In genomic region chr20:38247725-38248522, GRCh38 we compare ENCODE assay signal across 14 cellular contexts. TPM values are rescaled to one million over a fixed set of nuclear protein-coding genes. Genes with fewer than 3 reads are reported as not detected.
DNase-seq lines count a peak whose midpoint lies in the region; ATAC-seq and TF ChIP-seq lines count a peak whose summit lies in the region.
"Not testable (repeated sequence)": the region's sequence is repeated elsewhere in the genome, so short reads cannot be mapped to it uniquely, and the experiment has no call there.
"Had no signal": no experiment of that assay in that cellular context is flagged by ENCODE, and none has a peak within 500 bp of the region (broad histone marks: within the 10 kb centered on the region; RNA-seq: fewer than 3 reads in every experiment).

No MANE protein-coding gene starts in this region.

- not testable (repeated sequence) for H3K27me3 Mint-ChIP-seq in chondrocyte (ENCODE audit: low read depth)

- TF ChIP-seq CTCF in RWPE2 (IDR thresholded peaks at IDR 0.05; ENCODE audit: poor library complexity, severe bottlenecking); chondrocyte (IDR thresholded peaks at IDR 0.05); fibroblast of the aortic adventitia (IDR thresholded peaks at IDR 0.05; ENCODE audit: insufficient read depth, low read length); left ventricle myocardium inferior (IDR thresholded peaks at IDR 0.05; ENCODE audit: borderline replicate concordance); prostate gland (IDR thresholded peaks at IDR 0.05); sigmoid colon (IDR thresholded peaks at IDR 0.05); upper lobe of right lung (IDR thresholded peaks at IDR 0.05): not testable (repeated sequence)

- H3K9me3 ChIP-seq in RWPE2 (ENCODE audit: severe bottlenecking); left ventricle myocardium inferior (replicated peaks); prostate gland; sigmoid colon; upper lobe of right lung: not testable (repeated sequence)

- H3K36me3 Mint-ChIP-seq in chondrocyte (ENCODE audit: low read depth) = peaks cover 20% of the 10 kb centered on the region

- not testable (repeated sequence) for H3K9me3 Mint-ChIP-seq in chondrocyte (ENCODE audit: low read depth)

- not testable (repeated sequence) for H3K27me3 ChIP-seq in RWPE2 (ENCODE audit: insufficient read depth, poor library complexity, severe bottlenecking); left ventricle myocardium inferior (ENCODE audit: low read depth); prostate gland (replicated peaks; ENCODE audit: insufficient read depth); sigmoid colon; upper lobe of right lung

- not testable (repeated sequence) for H3K27ac Mint-ChIP-seq in chondrocyte (ENCODE audit: unreplicated experiment)

- TF ChIP-seq EP300 in sigmoid colon (IDR thresholded peaks at IDR 0.05) = not testable (repeated sequence)

- not testable (repeated sequence) for H3K27ac ChIP-seq in RWPE2 (ENCODE audit: poor library complexity, severe bottlenecking); upper lobe of right lung
- peak overlapping the region; percentile 69 for H3K27ac ChIP-seq in left ventricle myocardium inferior (replicated peaks)
- peak overlapping the region; percentile 64 to 77 for H3K27ac ChIP-seq in prostate gland
- peak overlapping the region; percentile 71 to 78 (median 74) for H3K27ac ChIP-seq in sigmoid colon

- H3K4me1 Mint-ChIP-seq in chondrocyte (ENCODE audit: low read depth) = peaks cover 31% of the 10 kb centered on the region

- H3K36me3 ChIP-seq in RWPE2 (ENCODE audit: low read depth); left ventricle myocardium inferior; prostate gland; sigmoid colon; upper lobe of right lung: not testable (repeated sequence)

- TF ChIP-seq POLR2A in prostate gland (IDR thresholded peaks at IDR 0.05); sigmoid colon (IDR thresholded peaks at IDR 0.05): not testable (repeated sequence)

- intact Hi-C loops in left ventricle myocardium inferior (cut with micrococcal nuclease); prostate gland (cut with DNase I); sigmoid colon (cut with DNase I); upper lobe of right lung (cut with DNase I): not testable (repeated sequence)

- WGBS in prostate gland = 73% methylated on average over 12 of the region's 12 CpGs
- 74 to 89% methylated on average over 12 of the region's 12 CpGs for WGBS in sigmoid colon, 2 donors

- H3K4me1 ChIP-seq in RWPE2 (ENCODE audit: insufficient read depth, poor library complexity, severe bottlenecking); prostate gland (replicated peaks); upper lobe of right lung: not testable (repeated sequence)
- H3K4me1 ChIP-seq in left ventricle myocardium inferior = peaks cover 38% of the 10 kb centered on the region
- peaks cover 0 to 33% (median 23%) of the 10 kb centered on the region in 4 donors for H3K4me1 ChIP-seq in sigmoid colon

- DNase-seq in RWPE2 (ENCODE audit: low spot score) (peak; percentile 49), chondrocyte (ENCODE audit: low spot score) (peak; percentile 15), fibroblast of the aortic adventitia (ENCODE audit: low read depth) (peak; percentile 64), sigmoid colon (peak; percentile 82), upper lobe of right lung (peak; percentile 0)
- not testable (repeated sequence) for DNase-seq in left ventricle myocardium inferior; prostate gland (ENCODE audit: low spot score)

- not testable (repeated sequence) for H3K4me3 Mint-ChIP-seq in chondrocyte (ENCODE audit: unreplicated experiment)

- ATAC-seq in RWPE2 (ENCODE audit: low read depth); upper lobe of right lung: not testable (repeated sequence)

- H3K4me3 ChIP-seq in RWPE2 (ENCODE audit: severe bottlenecking); fibroblast of the aortic adventitia (ENCODE audit: low read depth, low read length); left ventricle myocardium inferior; prostate gland; sigmoid colon; upper lobe of right lung: not testable (repeated sequence)

RNA-seq across cellular contexts. Expression of gene KIAA1755, which starts 12.6 kb away (rescaled TPM):
- 17.6 to 18.8 TPM (median 17.8 TPM) in 3 replicates for total RNA-seq in chondrocyte
- total RNA-seq in fibroblast of the aortic adventitia (ENCODE audit: low replicate concordance) = 4.9 and 10.8 TPM in 2 replicates
- 7.1 TPM for total RNA-seq in left ventricle myocardium inferior
- total RNA-seq in prostate gland = 10 to 100 TPM in 1 of 2 donors, 1 to 10 TPM in 1; 5.0 to 10.8 TPM
- total RNA-seq in sigmoid colon = 10 to 100 TPM in 3 of 4 donors, 1 to 10 TPM in 1; 9.2 to 39.1 (median 17.1) TPM
- polyA plus RNA-seq in sigmoid colon = 1 to 10 TPM in 2 of 3 donors, not detected in 1; 1.2 to 6.4 TPM
- total RNA-seq in upper lobe of right lung = 2.3 TPM
- total RNA-seq: A673; CD4-positive, alpha-beta memory T cell; H4 had no signal
- polyA plus RNA-seq: CD14-positive monocyte; CD4-positive, alpha-beta memory T cell had no signal

RNA-seq across cellular contexts. Expression of gene BPI, which starts 56.0 kb away (rescaled TPM):
- total RNA-seq in chondrocyte (0.55 to 0.74 TPM (median 0.68 TPM) in 3 replicates), fibroblast of the aortic adventitia (ENCODE audit: low replicate concordance) (1.4 TPM in 1 of 2 replicates, not detected in the other), left ventricle myocardium inferior (not detected), prostate gland (1 to 10 TPM in 1 of 2 donors, under 1 TPM in 1; 0.41 to 4.5 TPM), sigmoid colon (under 1 TPM in 1 of 4 donors, not detected in 3; 0.99 TPM), upper lobe of right lung (not detected)
- under 1 TPM in 1 of 3 donors, not detected in 2; 0.09 TPM for polyA plus RNA-seq in sigmoid colon
- total RNA-seq: A673; CD4-positive, alpha-beta memory T cell; Daoy; GM23248; HT-29 had no signal
- polyA plus RNA-seq: CD4-positive, alpha-beta memory T cell had no signal
